8 cellular contexts compared by ENCODE assay signal in the genomic region with DNA sequence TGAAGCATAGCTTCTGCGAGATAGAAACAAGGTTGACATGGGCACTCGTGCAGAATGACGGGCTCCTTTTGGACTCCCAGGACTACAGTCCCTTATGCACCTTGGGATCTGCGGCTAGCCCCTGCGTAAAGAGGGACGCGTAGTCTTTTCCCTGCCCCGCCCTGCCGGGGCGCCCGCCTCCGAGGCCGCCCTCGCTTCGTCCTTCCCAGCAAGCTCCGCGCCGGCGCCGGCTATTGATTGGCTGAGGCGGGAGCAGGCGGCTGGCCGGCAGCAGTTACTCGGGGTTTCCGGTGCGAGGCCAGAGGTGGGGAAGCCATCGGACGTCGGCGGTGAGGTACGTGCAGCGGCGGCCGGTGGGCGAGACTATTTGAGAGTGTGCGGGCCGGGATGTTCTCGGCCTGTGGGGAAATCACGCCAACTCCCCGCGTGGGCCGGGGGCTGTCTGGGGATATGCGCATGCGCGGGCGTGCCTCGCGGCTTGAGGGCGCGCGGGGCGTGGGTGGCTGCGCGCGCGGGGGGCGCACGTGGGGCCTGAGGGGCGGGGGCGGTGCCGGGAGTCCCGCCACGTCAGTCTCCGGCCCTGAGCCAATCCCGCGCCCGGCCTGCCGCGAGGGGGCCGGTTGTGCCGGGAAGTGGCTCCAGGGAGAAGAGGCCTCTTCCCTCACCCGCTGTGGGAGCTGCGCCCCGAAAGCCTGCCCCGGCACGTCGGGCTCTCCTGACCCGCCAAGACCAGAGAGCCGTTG. TPM values are rescaled to one million over a fixed set of nuclear protein-coding genes. Genes with fewer than 3 reads are reported as not detected.
DNase-seq lines count a peak whose midpoint lies in the region; ATAC-seq and TF ChIP-seq lines count a peak whose summit lies in the region.

TXLNA (plus strand) TSS at position 233 of the 743 bp plus-strand sequence. CDS start 671 bp downstream, outside the sequence.

- H3K27ac Mint-ChIP-seq in GM23338 (peak within 1 kb of the TSS; percentile 96), nephron (peak within 1 kb of the TSS; percentile 98 to 99 (median 98))
- H3K27ac Mint-ChIP-seq in activated T-helper 2 cell treated with anti-CD3 and anti-CD28 coated beads, Interferon-gamma antibody, Interleukin-2, Interleukin-4, amounts not matched to agents 10 μg/mL and 5 μg/mL and 100 μg/mL, durations not matched to agents 14 hours and 24 hours and 36 hours, result peak within 1 kb of the TSS; percentile 98
- H3K27ac Mint-ChIP-seq in stimulated activated naive CD8-positive, alpha-beta T cell treated with anti-CD3 and anti-CD28 coated beads, Interleukin-15, Interleukin-2, amounts not matched to agents 100 ng/mL and 50 ng/mL, for 24 hours, result peak within 1 kb of the TSS; percentile 98

- peaks cover 23% of the 10 kb centered on the region for H4K20me1 ChIP-seq in GM23338 (replicated peaks; ENCODE audit: insufficient read depth)

- no peaks in the 10 kb centered on the region for H3K9me3 Mint-ChIP-seq in GM23338
- no peaks in the 10 kb centered on the region for H3K9me3 Mint-ChIP-seq in activated T-helper 2 cell treated with anti-CD3 and anti-CD28 coated beads, Interferon-gamma antibody, Interleukin-2, Interleukin-4, amounts not matched to agents 10 μg/mL and 5 μg/mL and 100 μg/mL, durations not matched to agents 14 hours and 24 hours and 36 hours
- H3K9me3 Mint-ChIP-seq in nephron, result no peaks in the 10 kb centered on the region
- no peaks in the 10 kb centered on the region for H3K9me3 Mint-ChIP-seq in stimulated activated naive CD8-positive, alpha-beta T cell treated with anti-CD3 and anti-CD28 coated beads, Interleukin-15, Interleukin-2, amounts not matched to agents 100 ng/mL and 50 ng/mL, for 24 hours

- H3K9me2 ChIP-seq in GM23338 (ENCODE audit: insufficient read depth), result no peaks in the 10 kb centered on the region

- no peaks in the 10 kb centered on the region for H3K27me3 ChIP-seq in GM23338 (ENCODE audit: insufficient read depth)

- ATAC-seq in GM23338, result peak; percentile 89

- H3K4me3 ChIP-seq in GM23338, result peak within 1 kb of the TSS; percentile 93
- H3K4me3 ChIP-seq in LNCaP clone FGC (ENCODE audit: low read depth, low read length), result peak within 1 kb of the TSS; percentile 71

- TF ChIP-seq CTCF in GM23338 (conservative IDR thresholded peaks at IDR 0.05; ENCODE audit: low read depth in 2 of 2), result no peak
- TF ChIP-seq CTCF in LNCaP clone FGC (IDR thresholded peaks at IDR 0.05; ENCODE audit: control insufficient read depth, extremely low read depth, insufficient read depth), result no peak
- TF ChIP-seq CTCF in nephron (IDR thresholded peaks at IDR 0.05; ENCODE audit: unreplicated experiment in 3 of 3), result peak in 1 of 3 experiments; percentile 9

- intact Hi-C loops in activated T-helper 2 cell treated with anti-CD3 and anti-CD28 coated beads, Interferon-gamma antibody, Interleukin-2, Interleukin-4, amounts not matched to agents 10 μg/mL and 5 μg/mL and 100 μg/mL, durations not matched to agents 14 hours and 24 hours and 36 hours (cut with micrococcal nuclease), result loop anchor here (1.0 to 5.0 kb wide), 6 partner anchors 21 to 471 kb away; partner anchors contain the start of genes CCDC28B, KPNA6, LCK and RBBP4

- peaks cover 17% of the 10 kb centered on the region for H3K36me3 ChIP-seq in GM23338 (ENCODE audit: insufficient read depth)

- peaks cover 30% of the 10 kb centered on the region for H3K4me1 ChIP-seq in GM23338 (ENCODE audit: insufficient read depth)

- H3K36me3 Mint-ChIP-seq in GM23338 (ENCODE audit: low read depth) (peaks cover 43% of the 10 kb centered on the region), nephron (ENCODE audit: low read depth) (peaks cover 39% of the 10 kb centered on the region)
- H3K36me3 Mint-ChIP-seq in activated T-helper 2 cell treated with anti-CD3 and anti-CD28 coated beads, Interferon-gamma antibody, Interleukin-2, Interleukin-4, amounts not matched to agents 10 μg/mL and 5 μg/mL and 100 μg/mL, durations not matched to agents 14 hours and 24 hours and 36 hours (ENCODE audit: low read depth), result peaks cover 42% of the 10 kb centered on the region
- peaks cover 38% of the 10 kb centered on the region for H3K36me3 Mint-ChIP-seq in stimulated activated naive CD8-positive, alpha-beta T cell treated with anti-CD3 and anti-CD28 coated beads, Interleukin-15, Interleukin-2, amounts not matched to agents 100 ng/mL and 50 ng/mL, for 24 hours (ENCODE audit: low read depth)

- H3K27me3 Mint-ChIP-seq in GM23338 (ENCODE audit: insufficient read depth, low read depth, poor library complexity), result peaks cover 14% of the 10 kb centered on the region
- H3K27me3 Mint-ChIP-seq in activated T-helper 2 cell treated with anti-CD3 and anti-CD28 coated beads, Interferon-gamma antibody, Interleukin-2, Interleukin-4, amounts not matched to agents 10 μg/mL and 5 μg/mL and 100 μg/mL, durations not matched to agents 14 hours and 24 hours and 36 hours (ENCODE audit: low read depth), result no peaks in the 10 kb centered on the region
- H3K27me3 Mint-ChIP-seq in nephron (ENCODE audit: low read depth), result no peaks in the 10 kb centered on the region
- H3K27me3 Mint-ChIP-seq in stimulated activated naive CD8-positive, alpha-beta T cell treated with anti-CD3 and anti-CD28 coated beads, Interleukin-15, Interleukin-2, amounts not matched to agents 100 ng/mL and 50 ng/mL, for 24 hours, result no peaks in the 10 kb centered on the region

- peak within 1 kb of the TSS; percentile 94 for H2AFZ ChIP-seq in GM23338

- peaks cover 30% of the 10 kb centered on the region for H3F3A ChIP-seq in GM23338 (replicated peaks; ENCODE audit: low read depth)

- peak; percentile 94 for DNase-seq in Daoy (ENCODE audit: low read depth)
- DNase-seq in GM23338 (ENCODE audit: low spot score), result peak; percentile 96
- peak; percentile 59 for DNase-seq in LNCaP clone FGC (ENCODE audit: low read depth)
- peak; percentile 95 for DNase-seq in RPMI8226
- DNase-seq in activated T-helper 2 cell treated with anti-CD3 and anti-CD28 coated beads, Interferon-gamma antibody, Interleukin-2, Interleukin-4, amounts not matched to agents 10 μg/mL and 5 μg/mL and 100 μg/mL, durations not matched to agents 14 hours and 24 hours and 36 hours (ENCODE audit: low spot score), result peak; percentile 87
- DNase-seq in fibroblast of peridontal ligament (ENCODE audit: extremely low read depth), result peak; percentile 86

- H3K79me2 ChIP-seq in GM23338 (replicated peaks; ENCODE audit: insufficient read depth), result peaks cover 41% of the 10 kb centered on the region

- peak within 1 kb of the TSS; percentile 95 for H3K4me3 Mint-ChIP-seq in GM23338
- H3K4me3 Mint-ChIP-seq in activated T-helper 2 cell treated with anti-CD3 and anti-CD28 coated beads, Interferon-gamma antibody, Interleukin-2, Interleukin-4, amounts not matched to agents 10 μg/mL and 5 μg/mL and 100 μg/mL, durations not matched to agents 14 hours and 24 hours and 36 hours (ENCODE audit: low read depth), result peak within 1 kb of the TSS; percentile 97
- H3K4me3 Mint-ChIP-seq in nephron, result peak within 1 kb of the TSS; percentile 94 to 96 (median 95)
- peak within 1 kb of the TSS; percentile 90 for H3K4me3 Mint-ChIP-seq in stimulated activated naive CD8-positive, alpha-beta T cell treated with anti-CD3 and anti-CD28 coated beads, Interleukin-15, Interleukin-2, amounts not matched to agents 100 ng/mL and 50 ng/mL, for 24 hours

- H3K27ac ChIP-seq in GM23338 (ENCODE audit: low read depth), result peak within 1 kb of the TSS; percentile 96

- H3K4me1 Mint-ChIP-seq in GM23338 (peaks cover 38% of the 10 kb centered on the region), nephron (peaks cover 26% of the 10 kb centered on the region)
- H3K4me1 Mint-ChIP-seq in activated T-helper 2 cell treated with anti-CD3 and anti-CD28 coated beads, Interferon-gamma antibody, Interleukin-2, Interleukin-4, amounts not matched to agents 10 μg/mL and 5 μg/mL and 100 μg/mL, durations not matched to agents 14 hours and 24 hours and 36 hours (ENCODE audit: low read depth), result peaks cover 34% of the 10 kb centered on the region
- peaks cover 60% of the 10 kb centered on the region for H3K4me1 Mint-ChIP-seq in stimulated activated naive CD8-positive, alpha-beta T cell treated with anti-CD3 and anti-CD28 coated beads, Interleukin-15, Interleukin-2, amounts not matched to agents 100 ng/mL and 50 ng/mL, for 24 hours (ENCODE audit: low read depth)

- H3K4me2 ChIP-seq in GM23338, result peak within 1 kb of the TSS; percentile 97

TF ChIP-seq in GM23338, 12 proteins besides CTCF, POLR2A, EP300 and RAD21:
- TF ChIP-seq, protein P1, sequence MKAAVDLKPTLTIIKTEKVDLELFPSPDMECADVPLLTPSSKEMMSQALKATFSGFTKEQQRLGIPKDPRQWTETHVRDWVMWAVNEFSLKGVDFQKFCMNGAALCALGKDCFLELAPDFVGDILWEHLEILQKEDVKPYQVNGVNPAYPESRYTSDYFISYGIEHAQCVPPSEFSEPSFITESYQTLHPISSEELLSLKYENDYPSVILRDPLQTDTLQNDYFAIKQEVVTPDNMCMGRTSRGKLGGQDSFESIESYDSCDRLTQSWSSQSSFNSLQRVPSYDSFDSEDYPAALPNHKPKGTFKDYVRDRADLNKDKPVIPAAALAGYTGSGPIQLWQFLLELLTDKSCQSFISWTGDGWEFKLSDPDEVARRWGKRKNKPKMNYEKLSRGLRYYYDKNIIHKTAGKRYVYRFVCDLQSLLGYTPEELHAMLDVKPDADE (IDR thresholded peaks at IDR 0.05), result no peak
- 0 out of 2 replicates have a peak, but pooled peaks have one; percentile 9 for TF ChIP-seq CREB1 (CRISPR knock-in tag; IDR thresholded peaks at IDR 0.05; ENCODE audit: low read depth)
- peak; percentile 91 for TF ChIP-seq POLR2AphosphoS5 (IDR thresholded peaks at IDR 0.05; ENCODE audit: low read depth)
TF ChIP-seq in GM23338: peak in this region for 2.

RNA-seq across cellular contexts. Expression of gene TXLNA, which starts in this region (rescaled TPM):
- 63.1 and 66.6 TPM in 2 replicates for total RNA-seq in Daoy (2014; rRNA removed; shearing (Covaris generic))
- total RNA-seq in GM23338 (2014; rRNA removed; shearing (Covaris generic)), result 45.2 and 52.1 TPM in 2 replicates
- 13.2 and 15.2 TPM in 2 replicates for polyA plus RNA-seq in GM23338 (2016; fragmentation: Nextera tagmentation; extraction: Ambion mirVana)
- 98.6 and 101 TPM in 2 replicates for total RNA-seq in activated T-helper 2 cell treated with anti-CD3 and anti-CD28 coated beads, Interferon-gamma antibody, Interleukin-2, Interleukin-4, amounts not matched to agents 10 μg/mL and 5 μg/mL and 100 μg/mL, durations not matched to agents 14 hours and 24 hours and 36 hours

Comparison
In these comparisons a context has a peak if more than half of its experiments do, and no peak if none do; other contexts are left out.
1. Peak in every context shown above with its lines: DNase-seq, ATAC-seq, H3K4me3 ChIP-seq and H3K27ac ChIP-seq.